In the genomic region with DNA sequence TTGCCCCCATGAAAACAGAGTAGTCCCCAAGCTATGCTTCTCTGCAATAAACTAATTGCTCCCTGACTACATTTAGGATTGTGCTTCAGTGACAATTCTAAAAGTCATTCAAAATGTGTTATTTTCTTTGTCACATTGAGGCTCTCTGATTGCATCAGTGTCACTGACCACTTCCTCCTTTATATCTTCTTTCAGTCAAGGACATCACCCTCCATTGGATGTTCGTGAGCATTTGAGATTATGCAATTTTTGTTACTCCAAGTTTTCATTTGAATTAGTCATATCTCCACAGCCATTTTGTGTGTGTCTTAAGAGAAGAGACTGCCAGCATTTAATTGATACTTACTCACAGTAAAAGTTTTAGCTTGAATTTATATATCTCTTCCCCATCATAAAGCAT, we compare ENCODE assay signal across 17 cellular contexts.
A peak's percentile ranks its signal among the peaks of the same experiment; 100 is the strongest.
DNase-seq lines count a peak whose midpoint lies in the region; ATAC-seq and TF ChIP-seq lines count a peak whose summit lies in the region.
"Had no signal": no experiment of that assay in that cellular context is flagged by ENCODE, and none has a peak within 500 bp of the region (broad histone marks: within the 10 kb centered on the region; RNA-seq: fewer than 3 reads in every experiment).

No MANE protein-coding gene starts in this region.

- no peak overlapping the region for H3K4me3 ChIP-seq in mesenchymal stem cell (ENCODE audit: insufficient read depth in 1 of 2, low read depth in 1 of 2, low read length in 2 of 2)
- no peak overlapping the region for H3K4me3 ChIP-seq in CD8-positive, alpha-beta T cell (ENCODE audit: low read depth, low read length)
- H3K4me3 ChIP-seq: BLaER1, PC-9 had no signal

- H3K14ac ChIP-seq in mesenchymal stem cell (ENCODE audit: low read length in 2 of 2), result no peak overlapping the region

- H3K27me3 Mint-ChIP-seq in CD8-positive, alpha-beta T cell (ENCODE audit: low read depth), result no peaks in the 10 kb centered on the region
- H3K27me3 Mint-ChIP-seq: IgD-negative memory B cell had no signal

- no peaks in the 10 kb centered on the region for H3K27me3 ChIP-seq in mesenchymal stem cell (ENCODE audit: control insufficient read depth in 1 of 2, insufficient read depth in 1 of 2, low read length in 2 of 2)
- no peaks in the 10 kb centered on the region for H3K27me3 ChIP-seq in CD8-positive, alpha-beta T cell (ENCODE audit: insufficient read depth, low read length)
- H3K27me3 ChIP-seq: BLaER1 had no signal

- H3K9ac ChIP-seq in mesenchymal stem cell (ENCODE audit: low read length), result no peak overlapping the region
- H3K9ac ChIP-seq: BLaER1 had no signal

- no peak overlapping the region for H2BK12ac ChIP-seq in mesenchymal stem cell (ENCODE audit: low read length in 2 of 2)

- H2AFZ ChIP-seq in mesenchymal stem cell (ENCODE audit: low read depth, low read length), result no peak overlapping the region
- H2AFZ ChIP-seq: PC-9 had no signal

- H3K79me1 ChIP-seq in mesenchymal stem cell (replicated peaks; ENCODE audit: low read length, poor library complexity, severe bottlenecking), result no peaks in the 10 kb centered on the region

- H3K36me3 ChIP-seq in mesenchymal stem cell (ENCODE audit: control insufficient read depth in 1 of 2, insufficient read depth in 2 of 2, low read depth in 1 of 2, low read length in 2 of 2), result no peaks in the 10 kb centered on the region
- H3K36me3 ChIP-seq in CD8-positive, alpha-beta T cell (ENCODE audit: insufficient read depth, low read length), result no peaks in the 10 kb centered on the region
- H3K36me3 ChIP-seq: BLaER1 had no signal

- no peak overlapping the region for H2BK5ac ChIP-seq in mesenchymal stem cell (ENCODE audit: low read depth, low read length, poor library complexity, severe bottlenecking)

- no peak overlapping the region for H2BK15ac ChIP-seq in mesenchymal stem cell (ENCODE audit: low read depth, poor library complexity, severe bottlenecking)

- H2BK120ac ChIP-seq in mesenchymal stem cell (ENCODE audit: low read depth, low read length), result no peak overlapping the region

- no peak overlapping the region for H3K18ac ChIP-seq in mesenchymal stem cell (ENCODE audit: low read depth in 1 of 2, low read length in 2 of 2)

- no peak for ATAC-seq in CD8-positive, alpha-beta T cell
- no peak for ATAC-seq in GM21529 (IDR thresholded peaks at IDR 0.05; ENCODE audit: unreplicated experiment)
- ATAC-seq: Right ventricle myocardium inferior, SK-N-SH treated with all-trans-retinoic acid at 6 μM for 48 hours had no signal

- POLR2A ChIA-PET in CD8-positive, alpha-beta T cell (lab: Charles Lee), result no interaction called here

- H4K8ac ChIP-seq in mesenchymal stem cell (ENCODE audit: low read length), result no peak overlapping the region

- intact Hi-C loops in CD8-positive, alpha-beta T cell (cut with DNase I, micrococcal nuclease), result no loop called here

- H3K23ac ChIP-seq in mesenchymal stem cell (ENCODE audit: low read length in 2 of 2), result no peak overlapping the region

- no peaks in the 10 kb centered on the region for H3K36me3 Mint-ChIP-seq in CD8-positive, alpha-beta T cell
- H3K36me3 Mint-ChIP-seq: IgD-negative memory B cell had no signal

- no peak overlapping the region for H3K27ac Mint-ChIP-seq in CD8-positive, alpha-beta T cell
- H3K27ac Mint-ChIP-seq: IgD-negative memory B cell; T-helper 2 cell treated with Interferon-gamma antibody and Interleukin-4, amounts not matched to agents 5 μg/mL and 100 μg/mL, for 36 hours had no signal

- H3K9me3 Mint-ChIP-seq in CD8-positive, alpha-beta T cell, result peaks cover 14% of the 10 kb centered on the region

- H3K4me2 ChIP-seq in mesenchymal stem cell (ENCODE audit: low read length, poor library complexity, severe bottlenecking), result no peak overlapping the region
- H3K4me2 ChIP-seq: BLaER1, PC-9 had no signal

- H3K4me3 Mint-ChIP-seq in CD8-positive, alpha-beta T cell, result no peak overlapping the region
- H3K4me3 Mint-ChIP-seq: IgD-negative memory B cell; T-helper 2 cell treated with Interferon-gamma antibody and Interleukin-4, amounts not matched to agents 5 μg/mL and 100 μg/mL, for 36 hours had no signal

- no peak overlapping the region for H3K4ac ChIP-seq in mesenchymal stem cell (ENCODE audit: low read depth in 1 of 2, low read length in 2 of 2)

- H3K27ac ChIP-seq in mesenchymal stem cell (ENCODE audit: low read length, poor library complexity, severe bottlenecking), result no peak overlapping the region
- H3K27ac ChIP-seq in CD8-positive, alpha-beta T cell (ENCODE audit: low read depth, low read length), result no peak overlapping the region
- H3K27ac ChIP-seq: BLaER1, PC-9 had no signal

- CTCF ChIA-PET in CD8-positive, alpha-beta T cell (lab: Charles Lee), result no interaction called here

- no peaks in the 10 kb centered on the region for H3K4me1 Mint-ChIP-seq in CD8-positive, alpha-beta T cell (ENCODE audit: low read depth)

- TF ChIP-seq CTCF in CD8-positive, alpha-beta T cell (IDR thresholded peaks at IDR 0.05), result no peak

- DNase-seq in HS-5 (ENCODE audit: low read depth), result peak; percentile 9
- DNase-seq in MV-4-11 (lab: John Stamatoyannopoulos, UW), result peak; percentile 99
- DNase-seq in SKM-1 treated with dmso at 0.1 percent for 144 hours (lab: John Stamatoyannopoulos, UW; ENCODE audit: unreplicated experiment), result peak; percentile 63
- peak; percentile 37 for DNase-seq in mesenchymal stem cell
- DNase-seq in NCI-H187 (lab: John Stamatoyannopoulos, UW), result no peak
- DNase-seq in CD8-positive, alpha-beta T cell, result no peak
- DNase-seq: EL, NCI-H1436, NCI-H2081, NCI-H510A treated with DMSO at 0.1 percent for 48 hours, PC-9 had no signal

- H4K91ac ChIP-seq in mesenchymal stem cell (ENCODE audit: low read length), result no peak overlapping the region

- H3K9me3 ChIP-seq in mesenchymal stem cell (ENCODE audit: control insufficient read depth, low read length), result no peaks in the 10 kb centered on the region
- no peaks in the 10 kb centered on the region for H3K9me3 ChIP-seq in CD8-positive, alpha-beta T cell (ENCODE audit: low read length)
- H3K9me3 ChIP-seq: BLaER1 had no signal

- no CpG with 5 or more reads among the region's 1 CpG for WGBS in mesenchymal stem cell

- H3K4me1 ChIP-seq in mesenchymal stem cell (ENCODE audit: control insufficient read depth, insufficient read depth, low read depth, low read length), result no peaks in the 10 kb centered on the region
- H3K4me1 ChIP-seq in CD8-positive, alpha-beta T cell (ENCODE audit: insufficient read depth, low read length), result no peaks in the 10 kb centered on the region

- no peak overlapping the region for H2AK5ac ChIP-seq in mesenchymal stem cell (ENCODE audit: low read length, severe bottlenecking)

Comparison
In these comparisons a context has a peak if more than half of its experiments do, and no peak if none do; other contexts are left out.
1. DNase-seq: peak in HS-5 (single experiment), MV-4-11 (single experiment), SKM-1 treated with dmso at 0.1 percent for 144 hours (single experiment) and mesenchymal stem cell (single experiment); none in NCI-H187 (0 of 2) and CD8-positive, alpha-beta T cell (0 of 7).